In the genomic region with DNA sequence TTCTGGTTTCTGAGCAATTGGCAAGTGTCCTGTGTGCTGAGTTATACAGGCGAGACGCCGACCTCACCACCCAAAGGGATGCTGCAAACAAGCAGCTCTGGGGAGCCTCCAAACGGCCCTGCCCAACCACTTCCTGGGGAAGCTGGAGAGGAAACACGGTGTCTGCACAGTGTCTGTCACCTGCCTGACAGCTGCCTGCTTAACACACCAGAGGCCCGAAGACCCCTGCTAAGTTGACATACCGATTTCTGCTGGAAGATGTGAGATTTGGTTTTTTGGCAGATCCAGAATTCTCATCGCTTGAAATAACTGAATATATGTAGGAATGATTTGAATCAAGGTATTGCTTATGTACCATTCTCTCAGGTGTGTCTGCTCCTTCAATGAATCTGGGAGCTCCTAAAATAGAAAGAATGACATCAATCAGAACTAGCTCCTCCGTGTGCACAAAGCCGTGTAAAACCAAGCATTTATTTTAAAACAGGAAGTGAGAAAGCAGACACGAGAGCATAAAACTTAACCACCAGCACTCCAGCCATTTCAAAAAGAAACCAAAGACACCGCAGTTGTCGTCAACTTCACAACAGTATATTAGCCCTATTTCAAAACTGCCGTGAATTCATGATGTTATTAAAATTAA, we compare ENCODE assay signal across 8 cellular contexts. TPM values are rescaled to one million over a fixed set of nuclear protein-coding genes. Genes with fewer than 3 reads are reported as not detected.
A peak's percentile ranks its signal among the peaks of the same experiment; 100 is the strongest.
DNase-seq lines count a peak whose midpoint lies in the region; ATAC-seq and TF ChIP-seq lines count a peak whose summit lies in the region.

No MANE protein-coding gene starts in this region.

- H3K9me3 Mint-ChIP-seq in immature natural killer cell, result peaks cover 0 to 2% (median 0%) of the 10 kb centered on the region in 6 donors

- H3K4me1 Mint-ChIP-seq in immature natural killer cell, result peaks cover 23 to 26% of the 10 kb centered on the region in 2 donors

- peaks cover 10 to 26% (median 16%) of the 10 kb centered on the region in 3 donors for H3K27me3 Mint-ChIP-seq in immature natural killer cell (ENCODE audit: low read depth in 3 of 3)

- no peaks in the 10 kb centered on the region for H4K20me1 ChIP-seq in PC-9 (ENCODE audit: insufficient read depth)

- peaks cover 12% of the 10 kb centered on the region for H3K4me1 ChIP-seq in PC-9 (replicated peaks; ENCODE audit: insufficient read depth)

- POLR2A ChIA-PET in PC-9 (lab: Charles Lee; ENCODE audit: unreplicated experiment), result interaction anchor here (0.6 kb wide), 1 partner anchor 9 kb away, joined by 3 read pairs; no protein-coding TSS in a partner anchor

- H3K4me2 ChIP-seq in PC-9, result no peak overlapping the region

- peak overlapping the region; percentile 85 to 94 (median 91) for H3K27ac Mint-ChIP-seq in immature natural killer cell

- CTCF ChIA-PET in PC-9 (lab: Charles Lee), result interaction anchor here (0.7 kb wide), 1 partner anchor 826 kb away, joined by 4 read pairs; no protein-coding TSS in a partner anchor

- no peak for TF ChIP-seq CTCF in PC-9 (conservative IDR thresholded peaks at IDR 0.05)

- no peaks in the 10 kb centered on the region for H3K36me3 Mint-ChIP-seq in immature natural killer cell

- peak; percentile 86 for ATAC-seq in GM18868 (IDR thresholded peaks at IDR 0.05; ENCODE audit: unreplicated experiment)
- peak; percentile 69 for ATAC-seq in HG02973 (IDR thresholded peaks at IDR 0.05; ENCODE audit: unreplicated experiment)

- H3K27me3 ChIP-seq in PC-9 (ENCODE audit: insufficient read depth, low read depth), result no peaks in the 10 kb centered on the region

- H3F3A ChIP-seq in PC-9 (ENCODE audit: insufficient read depth, low read depth), result no peaks in the 10 kb centered on the region

- H3K36me3 ChIP-seq in PC-9 (ENCODE audit: low read depth), result no peaks in the 10 kb centered on the region

- no peaks in the 10 kb centered on the region for H3K79me2 ChIP-seq in PC-9 (ENCODE audit: low read depth)

- H3K4me3 ChIP-seq in PC-9, result no peak overlapping the region

- no peak overlapping the region for H2AFZ ChIP-seq in PC-9

- DNase-seq in RPMI8226, result peak; percentile 96
- DNase-seq in activated effector memory CD4-positive, alpha-beta T cell treated with anti-CD3 and anti-CD28 coated beads, Interleukin-2, amount 50 U/mL, for 16 hours, result peak; percentile 90
- DNase-seq in immature natural killer cell, result peak; percentile 82 to 85 (median 83)
- DNase-seq in stimulated activated CD8-positive, alpha-beta memory T cell treated with anti-CD3 and anti-CD28 coated beads, Interleukin-15, amount 100 ng/mL, for 24 hours (ENCODE audit: low read depth), result peak; percentile 25
- no peak for DNase-seq in PC-9
- no peak for DNase-seq in NCI-H2227 treated with DMSO at 0.1 percent for 48 hours (lab: John Stamatoyannopoulos, UW)

- H3K9me3 ChIP-seq in PC-9 (ENCODE audit: insufficient read depth, low read depth), result no peaks in the 10 kb centered on the region

- intact Hi-C loops in PC-9 (cut with micrococcal nuclease; ENCODE audit: unreplicated experiment), result no loop called here

- BruUV-seq in PC-9 (replicated peaks; lab: Mats Ljungman, UMichigan), result no TSS peak

- H3K27ac ChIP-seq in PC-9, result no peak overlapping the region

- H3K4me3 Mint-ChIP-seq in immature natural killer cell, result peak overlapping the region; percentile 80 to 84 (median 83)

- H3K9me2 ChIP-seq in PC-9 (ENCODE audit: insufficient read depth), result no peaks in the 10 kb centered on the region

RNA-seq across cellular contexts. Expression of a gene that starts 27.2 kb away (rescaled TPM):
- polyA plus RNA-seq in immature natural killer cell, result not detected
- 0.08 and 0.22 TPM in 2 replicates for total RNA-seq in PC-9 (2021)

RNA-seq across cellular contexts. Expression of a gene that starts 41.1 kb away (rescaled TPM):
- not detected for polyA plus RNA-seq in immature natural killer cell
- total RNA-seq in PC-9 (2021), result not detected in 2 replicates

Comparison
In these comparisons a context has a peak if more than half of its experiments do, and no peak if none do; other contexts are left out.
1. DNase-seq: peak in RPMI8226 (single experiment), activated effector memory CD4-positive, alpha-beta T cell treated with anti-CD3 and anti-CD28 coated beads, Interleukin-2, amount 50 U/mL, for 16 hours (single experiment), immature natural killer cell (3 of 3) and stimulated activated CD8-positive, alpha-beta memory T cell treated with anti-CD3 and anti-CD28 coated beads, Interleukin-15, amount 100 ng/mL, for 24 hours (single experiment); none in PC-9 (0 of 2) and NCI-H2227 treated with DMSO at 0.1 percent for 48 hours (single experiment).